In the genomic region with DNA sequence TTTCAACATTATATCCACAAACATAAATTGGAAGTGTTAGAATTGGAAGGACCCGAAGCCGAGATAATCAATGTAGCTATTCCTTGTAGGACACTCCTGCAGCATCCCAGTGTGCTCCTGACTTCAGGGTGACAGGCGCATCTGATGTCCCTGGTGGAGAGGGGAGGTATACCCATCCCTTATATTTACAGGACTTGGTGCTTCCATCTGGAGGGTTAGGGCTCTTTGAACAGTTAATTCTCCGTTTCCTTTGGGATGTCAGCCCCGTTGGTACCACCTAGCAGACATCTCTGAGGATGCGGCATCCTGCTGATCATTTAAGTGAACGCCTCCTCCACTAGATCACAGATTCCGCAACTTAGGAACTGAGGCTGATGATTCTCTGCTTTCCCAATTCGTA, we compare ENCODE assay signal across 17 cellular contexts.
"Had no signal": no experiment of that assay in that cellular context is flagged by ENCODE, and none has a peak within 500 bp of the region (broad histone marks: within the 10 kb centered on the region; RNA-seq: fewer than 3 reads in every experiment).

No MANE protein-coding gene starts in this region.

- ATAC-seq: body of pancreas, gastroesophageal sphincter, pancreas had no signal

- H3K27ac ChIP-seq: body of pancreas, epithelial cell of prostate, gastroesophageal sphincter, pancreas, thoracic aorta had no signal

- H3K4me3 Mint-ChIP-seq: activated naive CD4-positive, alpha-beta T cell treated with anti-CD3 and anti-CD28 coated beads, Interleukin-2, amount 50 U/mL, for 24 hours; stimulated activated naive CD8-positive, alpha-beta T cell treated with anti-CD3 and anti-CD28 coated beads, Interleukin-15, amount 100 ng/mL, for 72 hours had no signal

- H3K4me1 Mint-ChIP-seq: stimulated activated naive CD8-positive, alpha-beta T cell treated with anti-CD3 and anti-CD28 coated beads, Interleukin-15, amount 100 ng/mL, for 72 hours had no signal

- H3K4me3 ChIP-seq: body of pancreas, gastroesophageal sphincter, pancreas, thoracic aorta had no signal

- FAIRE-seq: pancreas, TTC549 had no signal

- DNase-seq: activated CD4-positive, alpha-beta T cell treated with anti-CD3 and anti-CD28 coated beads, Interleukin-2, amount 50 U/mL, for 4 hours; activated CD4-positive, CD25-positive, alpha-beta regulatory T cell treated with anti-CD3 and anti-CD28 coated beads, Interleukin-2, amount 50 U/mL, for 72 hours; activated T-cell treated with anti-CD3 and anti-CD28 coated beads, Interleukin-2, amount 50 U/mL, for 1 hour; body of pancreas; central memory CD4-positive, alpha-beta T cell; cortex of kidney; effector CD8-positive, alpha-beta T cell; kidney glomerular epithelial cell; pancreas; stimulated activated CD4-positive, alpha-beta T cell treated with anti-CD3 and anti-CD28 coated beads, Interleukin-15, amount 100 ng/mL, for 24 hours; stimulated activated CD4-positive, alpha-beta T cell treated with anti-CD3 and anti-CD28 coated beads, Interleukin-4, amount 100 ng/mL, for 24 hours; stimulated activated naive CD8-positive, alpha-beta T cell treated with anti-CD3 and anti-CD28 coated beads, Interleukin-15, amount 100 ng/mL, for 72 hours had no signal

- H3K36me3 ChIP-seq: gastroesophageal sphincter, pancreas, thoracic aorta had no signal

- H3K27ac Mint-ChIP-seq: activated naive CD4-positive, alpha-beta T cell treated with anti-CD3 and anti-CD28 coated beads, Interleukin-2, amount 50 U/mL, for 24 hours; stimulated activated naive CD8-positive, alpha-beta T cell treated with anti-CD3 and anti-CD28 coated beads, Interleukin-15, amount 100 ng/mL, for 72 hours had no signal

- H3K9me3 ChIP-seq: body of pancreas, gastroesophageal sphincter, pancreas, thoracic aorta had no signal

- H3K9me3 Mint-ChIP-seq: activated naive CD4-positive, alpha-beta T cell treated with anti-CD3 and anti-CD28 coated beads, Interleukin-2, amount 50 U/mL, for 24 hours; stimulated activated naive CD8-positive, alpha-beta T cell treated with anti-CD3 and anti-CD28 coated beads, Interleukin-15, amount 100 ng/mL, for 72 hours had no signal

- H3K36me3 Mint-ChIP-seq: activated naive CD4-positive, alpha-beta T cell treated with anti-CD3 and anti-CD28 coated beads, Interleukin-2, amount 50 U/mL, for 24 hours had no signal
